ENCODE assay signal across 9 cellular contexts in genomic region chr2:178962152-178962551, GRCh38.
"Had no signal": no experiment of that assay in that cellular context is flagged by ENCODE, and none has a peak within 500 bp of the region (broad histone marks: within the 10 kb centered on the region; RNA-seq: fewer than 3 reads in every experiment).

No MANE protein-coding gene starts in this region.

- ATAC-seq: HepG2, K562 had no signal

- DNase-seq: GOT3, H7, HFFc6, KG1 had no signal

- H3K9me3 Mint-ChIP-seq: HFFc6, IgD-negative memory B cell had no signal

- H3K27ac ChIP-seq: HL-60 had no signal

- H3K27ac Mint-ChIP-seq: HFFc6, IgD-negative memory B cell had no signal

- H3K9me3 ChIP-seq: HAP-1 had no signal

- H3K4me3 Mint-ChIP-seq: HFFc6, IgD-negative memory B cell had no signal

- H3K4me1 ChIP-seq: HAP-1 had no signal

- H3K36me3 ChIP-seq: HAP-1 had no signal

- H3K4me3 ChIP-seq: HAP-1, K562 had no signal

- H3K27me3 Mint-ChIP-seq: IgD-negative memory B cell had no signal
